ENCODE assay signal across 32 cellular contexts in genomic region chr12:17527021-17527420, GRCh38.
"Had no signal": no experiment of that assay in that cellular context is flagged by ENCODE, and none has a peak within 500 bp of the region (broad histone marks: within the 10 kb centered on the region; RNA-seq: fewer than 3 reads in every experiment).

No MANE protein-coding gene starts in this region.

- H3K27me3 Mint-ChIP-seq: activated CD4-positive, alpha-beta memory T cell treated with anti-CD3 and anti-CD28 coated beads for 36 hours; activated CD4-positive, alpha-beta T cell treated with anti-CD3 and anti-CD28 coated beads for 36 hours; activated CD4-positive, alpha-beta T cell treated with anti-CD3 and anti-CD28 coated beads, Interleukin-2, amount 10 ng/mL, durations not matched to agents 24 days and 14 days; activated CD8-positive, alpha-beta memory T cell treated with anti-CD3 and anti-CD28 coated beads, Interleukin-2, amount 10 ng/mL, durations not matched to agents 7 days and 5 days; activated naive CD4-positive, alpha-beta T cell treated with anti-CD3 and anti-CD28 coated beads, Interleukin-2, amount 50 U/mL, for 24 hours; activated naive CD8-positive, alpha-beta T cell treated with anti-CD3 and anti-CD28 coated beads for 36 hours; activated naive CD8-positive, alpha-beta T cell treated with anti-CD3 and anti-CD28 coated beads, Interleukin-2, amount 50 U/mL, for 24 hours; dendritic cell treated with granulocyte-macrophage colony-stimulating factor and Interleukin-4, amounts not matched to agents 40 ng/mL and 50 ng/mL, for 4 days; effector memory CD8-positive, alpha-beta T cell had no signal

- H3K27ac ChIP-seq: adrenal gland, body of pancreas, coronary artery, dorsolateral prefrontal cortex, epithelial cell of prostate had no signal

- H3K4me1 ChIP-seq: adrenal gland, body of pancreas had no signal

- DNase-seq: activated CD4-positive, alpha-beta memory T cell treated with anti-CD3 and anti-CD28 coated beads for 36 hours; activated CD4-positive, alpha-beta T cell treated with anti-CD3 and anti-CD28 coated beads for 36 hours; activated CD4-positive, alpha-beta T cell treated with anti-CD3 and anti-CD28 coated beads, Interleukin-2, amount 10 ng/mL, durations not matched to agents 24 days and 14 days; activated CD4-positive, CD25-positive, alpha-beta regulatory T cell; activated CD4-positive, CD25-positive, alpha-beta regulatory T cell treated with anti-CD3 and anti-CD28 coated beads, Interleukin-2, amount 50 U/mL, for 72 hours; activated CD8-positive, alpha-beta memory T cell treated with anti-CD3 and anti-CD28 coated beads, Interleukin-2, amount 10 ng/mL, durations not matched to agents 7 days and 5 days; activated CD8-positive, alpha-beta memory T cell treated with anti-CD3 and anti-CD28 coated beads, Interleukin-2, amount 50 U/mL, for 4 hours; activated CD8-positive, alpha-beta T cell treated with anti-CD3 and anti-CD28 coated beads, Interleukin-2, amount 10 ng/mL, durations not matched to agents 7 days and 5 days; activated effector memory CD4-positive, alpha-beta T cell treated with anti-CD3 and anti-CD28 coated beads, Interleukin-2, amount 50 U/mL, for 16 hours; activated naive CD4-positive, alpha-beta T cell treated with anti-CD3 and anti-CD28 coated beads for 36 hours; activated naive CD8-positive, alpha-beta T cell treated with anti-CD3 and anti-CD28 coated beads for 36 hours; activated naive CD8-positive, alpha-beta T cell treated with anti-CD3 and anti-CD28 coated beads, Interleukin-2, amount 50 U/mL, for 24 hours; activated T-cell treated with anti-CD3 and anti-CD28 coated beads, Interleukin-2, amount 50 U/mL, for 1 hour; activated T-cell treated with anti-CD3 and anti-CD28 coated beads, Interleukin-2, amount 50 U/mL, for 48 hours; adrenal gland; amygdala; aorta; body of pancreas; central memory CD4-positive, alpha-beta T cell; cerebellar nuclear complex; dorsolateral prefrontal cortex; effector memory CD8-positive, alpha-beta T cell; foreskin fibroblast; head of caudate nucleus; T-helper 2 cell had no signal

- H3K36me3 Mint-ChIP-seq: activated CD4-positive, alpha-beta memory T cell treated with anti-CD3 and anti-CD28 coated beads for 36 hours; activated CD8-positive, alpha-beta memory T cell treated with anti-CD3 and anti-CD28 coated beads, Interleukin-2, amount 10 ng/mL, durations not matched to agents 7 days and 5 days; activated naive CD4-positive, alpha-beta T cell treated with anti-CD3 and anti-CD28 coated beads, Interleukin-2, amount 50 U/mL, for 24 hours; activated naive CD8-positive, alpha-beta T cell treated with anti-CD3 and anti-CD28 coated beads for 36 hours had no signal

- H3K4me3 ChIP-seq: adrenal gland, body of pancreas, coronary artery, dorsolateral prefrontal cortex had no signal

- H3K4me1 Mint-ChIP-seq: activated CD4-positive, alpha-beta T cell treated with anti-CD3 and anti-CD28 coated beads for 36 hours; activated CD4-positive, alpha-beta T cell treated with anti-CD3 and anti-CD28 coated beads, Interleukin-2, amount 10 ng/mL, durations not matched to agents 24 days and 14 days; activated CD8-positive, alpha-beta memory T cell treated with anti-CD3 and anti-CD28 coated beads, Interleukin-2, amount 10 ng/mL, durations not matched to agents 7 days and 5 days; activated naive CD4-positive, alpha-beta T cell treated with anti-CD3 and anti-CD28 coated beads, Interleukin-2, amount 50 U/mL, for 24 hours; activated naive CD8-positive, alpha-beta T cell treated with anti-CD3 and anti-CD28 coated beads for 36 hours; activated naive CD8-positive, alpha-beta T cell treated with anti-CD3 and anti-CD28 coated beads, Interleukin-2, amount 50 U/mL, for 24 hours had no signal

- H3K27me3 ChIP-seq: adrenal gland, body of pancreas, dorsolateral prefrontal cortex had no signal

- H3K9me3 Mint-ChIP-seq: activated CD4-positive, alpha-beta T cell treated with anti-CD3 and anti-CD28 coated beads, Interleukin-2, amount 10 ng/mL, durations not matched to agents 24 days and 14 days; activated naive CD8-positive, alpha-beta T cell treated with anti-CD3 and anti-CD28 coated beads for 36 hours; activated naive CD8-positive, alpha-beta T cell treated with anti-CD3 and anti-CD28 coated beads, Interleukin-2, amount 50 U/mL, for 24 hours had no signal

- H3K36me3 ChIP-seq: adrenal gland had no signal

- H3K4me3 Mint-ChIP-seq: activated CD4-positive, alpha-beta memory T cell treated with anti-CD3 and anti-CD28 coated beads for 36 hours; activated CD4-positive, alpha-beta T cell treated with anti-CD3 and anti-CD28 coated beads for 36 hours; activated CD4-positive, alpha-beta T cell treated with anti-CD3 and anti-CD28 coated beads, Interleukin-2, amount 10 ng/mL, durations not matched to agents 24 days and 14 days; activated CD8-positive, alpha-beta memory T cell treated with anti-CD3 and anti-CD28 coated beads, Interleukin-2, amount 10 ng/mL, durations not matched to agents 7 days and 5 days; activated CD8-positive, alpha-beta T cell treated with anti-CD3 and anti-CD28 coated beads, Interleukin-2, amount 10 ng/mL, durations not matched to agents 7 days and 5 days; activated naive CD4-positive, alpha-beta T cell treated with anti-CD3 and anti-CD28 coated beads for 36 hours; activated naive CD4-positive, alpha-beta T cell treated with anti-CD3 and anti-CD28 coated beads, Interleukin-2, amount 50 U/mL, for 24 hours; activated naive CD8-positive, alpha-beta T cell treated with anti-CD3 and anti-CD28 coated beads for 36 hours; activated naive CD8-positive, alpha-beta T cell treated with anti-CD3 and anti-CD28 coated beads, Interleukin-2, amount 50 U/mL, for 24 hours; activated T-helper 1 cell treated with anti-CD3 and anti-CD28 coated beads, Interleukin-12 subunit alpha, Interleukin-12 subunit beta, Interleukin-2, Interleukin-4 antibody, amounts not matched to agents 30 ng/mL and 10 ng/mL and 1 ng/mL, durations not matched to agents 14 hours and 24 hours and 36 hours; dendritic cell treated with granulocyte-macrophage colony-stimulating factor and Interleukin-4, amounts not matched to agents 40 ng/mL and 50 ng/mL, for 4 days; effector memory CD8-positive, alpha-beta T cell had no signal

- H3K9me3 ChIP-seq: adrenal gland, body of pancreas had no signal

- ATAC-seq: activated CD4-positive, alpha-beta T cell treated with anti-CD3 and anti-CD28 coated beads for 36 hours; activated CD8-positive, alpha-beta memory T cell treated with anti-CD3 and anti-CD28 coated beads, Interleukin-2, amount 10 ng/mL, durations not matched to agents 7 days and 5 days; activated CD8-positive, alpha-beta T cell treated with anti-CD3 and anti-CD28 coated beads, Interleukin-2, amount 10 ng/mL, durations not matched to agents 7 days and 5 days; activated naive CD8-positive, alpha-beta T cell treated with anti-CD3 and anti-CD28 coated beads, Interleukin-2, amount 50 U/mL, for 24 hours; body of pancreas; effector memory CD8-positive, alpha-beta T cell; esophagus mucosa had no signal

- H3K27ac Mint-ChIP-seq: activated CD4-positive, alpha-beta memory T cell treated with anti-CD3 and anti-CD28 coated beads for 36 hours; activated CD4-positive, alpha-beta T cell treated with anti-CD3 and anti-CD28 coated beads for 36 hours; activated CD4-positive, alpha-beta T cell treated with anti-CD3 and anti-CD28 coated beads, Interleukin-2, amount 10 ng/mL, durations not matched to agents 24 days and 14 days; activated CD8-positive, alpha-beta memory T cell treated with anti-CD3 and anti-CD28 coated beads, Interleukin-2, amount 10 ng/mL, durations not matched to agents 7 days and 5 days; activated CD8-positive, alpha-beta T cell treated with anti-CD3 and anti-CD28 coated beads, Interleukin-2, amount 10 ng/mL, durations not matched to agents 7 days and 5 days; activated naive CD4-positive, alpha-beta T cell treated with anti-CD3 and anti-CD28 coated beads for 36 hours; activated naive CD4-positive, alpha-beta T cell treated with anti-CD3 and anti-CD28 coated beads, Interleukin-2, amount 50 U/mL, for 24 hours; activated naive CD8-positive, alpha-beta T cell treated with anti-CD3 and anti-CD28 coated beads for 36 hours; activated naive CD8-positive, alpha-beta T cell treated with anti-CD3 and anti-CD28 coated beads, Interleukin-2, amount 50 U/mL, for 24 hours; activated T-helper 1 cell treated with anti-CD3 and anti-CD28 coated beads, Interleukin-12 subunit alpha, Interleukin-12 subunit beta, Interleukin-2, Interleukin-4 antibody, amounts not matched to agents 30 ng/mL and 10 ng/mL and 1 ng/mL, durations not matched to agents 14 hours and 24 hours and 36 hours; activated T-helper 2 cell treated with anti-CD3 and anti-CD28 coated beads, Interferon-gamma antibody, Interleukin-2, Interleukin-4, amounts not matched to agents 10 μg/mL and 5 μg/mL and 100 μg/mL, durations not matched to agents 14 hours and 24 hours and 36 hours; dendritic cell treated with granulocyte-macrophage colony-stimulating factor and Interleukin-4, amounts not matched to agents 40 ng/mL and 50 ng/mL, for 4 days; effector memory CD8-positive, alpha-beta T cell had no signal
